8 cellular contexts compared by ENCODE assay signal in genomic region chr19:2273356-2274184, GRCh38. TPM values are rescaled to one million over a fixed set of nuclear protein-coding genes. Genes with fewer than 3 reads are reported as not detected.
DNase-seq lines count a peak whose midpoint lies in the region; ATAC-seq and TF ChIP-seq lines count a peak whose summit lies in the region.

No MANE protein-coding gene starts in this region.

- H3K36me3 ChIP-seq in HEK293 (ENCODE audit: control insufficient read depth in 2 of 2, insufficient read depth in 1 of 2, low read length in 2 of 2) = peaks cover 6 to 32% of the 10 kb centered on the region in 2 experiments; a peak in 2 of 3 replicates
- peaks cover 7 to 17% of the 10 kb centered on the region in 2 donors for H3K36me3 ChIP-seq in duodenal mucosa (ENCODE audit: control insufficient read depth in 1 of 2, insufficient read depth in 2 of 2, low read length in 2 of 2)
- peaks cover 4 to 31% of the 10 kb centered on the region in 2 donors for H3K36me3 ChIP-seq in lung (ENCODE audit: control insufficient read depth in 2 of 2, insufficient read depth in 2 of 2, low read length in 2 of 2)

- 14 to 15% methylated on average over 45 of the region's 45 CpGs for WGBS in lung, 2 donors

- peak overlapping the region; percentile 6; the same call in 1 of the 2 replicates for H3K4me3 ChIP-seq in HEK293 (ENCODE audit: low read depth, low read length)
- H3K4me3 ChIP-seq in duodenal mucosa (ENCODE audit: low read depth in 1 of 2, low read length in 2 of 2) = peak overlapping the region; percentile 43 to 55
- no peak overlapping the region for H3K4me3 ChIP-seq in lung

- DNase-seq in COR-L47 (lab: John Stamatoyannopoulos, UW) (peak; percentile 46), NCI-H510A (lab: John Stamatoyannopoulos, UW) (peak; percentile 37), lung (ENCODE audit: low spot score) (peak; percentile 76)
- peak; percentile 67 for DNase-seq in activated CD4-positive, alpha-beta T cell treated with anti-CD3 and anti-CD28 coated beads, Interleukin-2, amount 50 U/mL, for 1 hour
- DNase-seq in stimulated activated CD8-positive, alpha-beta memory T cell treated with anti-CD3 and anti-CD28 coated beads, Interleukin-12 subunit alpha, Interleukin-12 subunit beta, amount 100 ng/mL, for 24 hours (ENCODE audit: extremely low read depth) = peak; percentile 45

- CTCF ChIA-PET in HEK293 (lab: Yijun Ruan, JAX) = interaction anchor here (0.5 to 4.3 kb wide), 20 partner anchors 11 to 383 kb away, joined by 3 to 25 read pairs (median 5); partner anchors contain the start of gene LMNB2

- H3K4me1 ChIP-seq in HEK293 (ENCODE audit: control insufficient read depth, insufficient read depth, low read length) = 0 out of 2 replicates have a peak, but pooled peaks cover 4% of the 10 kb centered on the region
- H3K4me1 ChIP-seq in duodenal mucosa (ENCODE audit: control insufficient read depth in 1 of 2, insufficient read depth in 2 of 2, low read length in 2 of 2) = peaks cover 34 to 41% of the 10 kb centered on the region in 2 donors
- peaks cover 3 to 21% of the 10 kb centered on the region in 2 donors for H3K4me1 ChIP-seq in lung (ENCODE audit: control insufficient read depth in 2 of 2, insufficient read depth in 2 of 2, low read length in 2 of 2)

- H3K9ac ChIP-seq in duodenal mucosa (ENCODE audit: low read depth in 1 of 2, low read length in 2 of 2) = peak overlapping the region; percentile 6 to 54

- no peaks in the 10 kb centered on the region for H3K9me3 ChIP-seq in HEK293 (ENCODE audit: control insufficient read depth, insufficient read depth, low read depth, low read length)
- no peaks in the 10 kb centered on the region for H3K9me3 ChIP-seq in duodenal mucosa (ENCODE audit: control insufficient read depth in 1 of 2, low read length in 2 of 2)
- no peaks in the 10 kb centered on the region for H3K9me3 ChIP-seq in lung (ENCODE audit: control insufficient read depth in 2 of 2, insufficient read depth in 1 of 2, low read length in 1 of 2)

- peak; percentile 99 for TF ChIP-seq CTCF in HEK293 (tag by site-specific recombination; IDR thresholded peaks at IDR 0.05)
- peak; percentile 81 for TF ChIP-seq CTCF in lung (IDR thresholded peaks at IDR 0.05; ENCODE audit: control extremely low read depth, extremely low read depth)

- no peaks in the 10 kb centered on the region for H3K27me3 ChIP-seq in duodenal mucosa (ENCODE audit: control insufficient read depth in 1 of 2, insufficient read depth in 2 of 2, low read length in 2 of 2)
- H3K27me3 ChIP-seq in lung (ENCODE audit: control insufficient read depth, insufficient read depth) = no peaks in the 10 kb centered on the region

- POLR2A ChIA-PET in HEK293 (lab: Yijun Ruan, JAX) = interaction anchor here (1.4 kb wide), 1 partner anchor 38 kb away, joined by 4 read pairs; the partner anchor contains the start of gene PLEKHJ1

- peak overlapping the region; percentile 98 for H3K27ac ChIP-seq in HEK293 (ENCODE audit: extremely low read depth, low read depth, low read length)
- peak overlapping the region; percentile 73 for H3K27ac ChIP-seq in duodenal mucosa (ENCODE audit: low read depth, low read length)
- H3K27ac ChIP-seq in lung (ENCODE audit: low read depth in 1 of 2, low read length in 1 of 2) = peak overlapping the region; percentile 76 to 92

- ATAC-seq in lung (ENCODE audit: insufficient read depth, low FRiP score) = peak; percentile 17
- ATAC-seq in GM18870 (IDR thresholded peaks at IDR 0.05; ENCODE audit: unreplicated experiment) = no peak

TF ChIP-seq in HEK293, 187 proteins besides CTCF, POLR2A, EP300 and RAD21 (continues in another document):
- TF ChIP-seq PRDM1 (tag by site-specific recombination; IDR thresholded peaks at IDR 0.05) (no peak), ZNF768 (tag by site-specific recombination; IDR thresholded peaks at IDR 0.05) (no peak), MEIS1 (CRISPR knock-in tag; IDR thresholded peaks at IDR 0.05; ENCODE audit: borderline replicate concordance) (no peak)
- TF ChIP-seq, protein P1, sequence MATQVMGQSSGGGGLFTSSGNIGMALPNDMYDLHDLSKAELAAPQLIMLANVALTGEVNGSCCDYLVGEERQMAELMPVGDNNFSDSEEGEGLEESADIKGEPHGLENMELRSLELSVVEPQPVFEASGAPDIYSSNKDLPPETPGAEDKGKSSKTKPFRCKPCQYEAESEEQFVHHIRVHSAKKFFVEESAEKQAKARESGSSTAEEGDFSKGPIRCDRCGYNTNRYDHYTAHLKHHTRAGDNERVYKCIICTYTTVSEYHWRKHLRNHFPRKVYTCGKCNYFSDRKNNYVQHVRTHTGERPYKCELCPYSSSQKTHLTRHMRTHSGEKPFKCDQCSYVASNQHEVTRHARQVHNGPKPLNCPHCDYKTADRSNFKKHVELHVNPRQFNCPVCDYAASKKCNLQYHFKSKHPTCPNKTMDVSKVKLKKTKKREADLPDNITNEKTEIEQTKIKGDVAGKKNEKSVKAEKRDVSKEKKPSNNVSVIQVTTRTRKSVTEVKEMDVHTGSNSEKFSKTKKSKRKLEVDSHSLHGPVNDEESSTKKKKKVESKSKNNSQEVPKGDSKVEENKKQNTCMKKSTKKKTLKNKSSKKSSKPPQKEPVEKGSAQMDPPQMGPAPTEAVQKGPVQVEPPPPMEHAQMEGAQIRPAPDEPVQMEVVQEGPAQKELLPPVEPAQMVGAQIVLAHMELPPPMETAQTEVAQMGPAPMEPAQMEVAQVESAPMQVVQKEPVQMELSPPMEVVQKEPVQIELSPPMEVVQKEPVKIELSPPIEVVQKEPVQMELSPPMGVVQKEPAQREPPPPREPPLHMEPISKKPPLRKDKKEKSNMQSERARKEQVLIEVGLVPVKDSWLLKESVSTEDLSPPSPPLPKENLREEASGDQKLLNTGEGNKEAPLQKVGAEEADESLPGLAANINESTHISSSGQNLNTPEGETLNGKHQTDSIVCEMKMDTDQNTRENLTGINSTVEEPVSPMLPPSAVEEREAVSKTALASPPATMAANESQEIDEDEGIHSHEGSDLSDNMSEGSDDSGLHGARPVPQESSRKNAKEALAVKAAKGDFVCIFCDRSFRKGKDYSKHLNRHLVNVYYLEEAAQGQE (tag by site-specific recombination; IDR thresholded peaks at IDR 0.05) = 0 out of 2 replicates have a peak, but pooled peaks have one; percentile 14
- TF ChIP-seq, protein P2, sequence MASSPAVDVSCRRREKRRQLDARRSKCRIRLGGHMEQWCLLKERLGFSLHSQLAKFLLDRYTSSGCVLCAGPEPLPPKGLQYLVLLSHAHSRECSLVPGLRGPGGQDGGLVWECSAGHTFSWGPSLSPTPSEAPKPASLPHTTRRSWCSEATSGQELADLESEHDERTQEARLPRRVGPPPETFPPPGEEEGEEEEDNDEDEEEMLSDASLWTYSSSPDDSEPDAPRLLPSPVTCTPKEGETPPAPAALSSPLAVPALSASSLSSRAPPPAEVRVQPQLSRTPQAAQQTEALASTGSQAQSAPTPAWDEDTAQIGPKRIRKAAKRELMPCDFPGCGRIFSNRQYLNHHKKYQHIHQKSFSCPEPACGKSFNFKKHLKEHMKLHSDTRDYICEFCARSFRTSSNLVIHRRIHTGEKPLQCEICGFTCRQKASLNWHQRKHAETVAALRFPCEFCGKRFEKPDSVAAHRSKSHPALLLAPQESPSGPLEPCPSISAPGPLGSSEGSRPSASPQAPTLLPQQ (tag by site-specific recombination; IDR thresholded peaks at IDR 0.05) = peak; percentile 77
- TF ChIP-seq, protein P3, sequence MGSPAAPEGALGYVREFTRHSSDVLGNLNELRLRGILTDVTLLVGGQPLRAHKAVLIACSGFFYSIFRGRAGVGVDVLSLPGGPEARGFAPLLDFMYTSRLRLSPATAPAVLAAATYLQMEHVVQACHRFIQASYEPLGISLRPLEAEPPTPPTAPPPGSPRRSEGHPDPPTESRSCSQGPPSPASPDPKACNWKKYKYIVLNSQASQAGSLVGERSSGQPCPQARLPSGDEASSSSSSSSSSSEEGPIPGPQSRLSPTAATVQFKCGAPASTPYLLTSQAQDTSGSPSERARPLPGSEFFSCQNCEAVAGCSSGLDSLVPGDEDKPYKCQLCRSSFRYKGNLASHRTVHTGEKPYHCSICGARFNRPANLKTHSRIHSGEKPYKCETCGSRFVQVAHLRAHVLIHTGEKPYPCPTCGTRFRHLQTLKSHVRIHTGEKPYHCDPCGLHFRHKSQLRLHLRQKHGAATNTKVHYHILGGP (tag by site-specific recombination; IDR thresholded peaks at IDR 0.05) = no peak
- TF ChIP-seq, protein P4, sequence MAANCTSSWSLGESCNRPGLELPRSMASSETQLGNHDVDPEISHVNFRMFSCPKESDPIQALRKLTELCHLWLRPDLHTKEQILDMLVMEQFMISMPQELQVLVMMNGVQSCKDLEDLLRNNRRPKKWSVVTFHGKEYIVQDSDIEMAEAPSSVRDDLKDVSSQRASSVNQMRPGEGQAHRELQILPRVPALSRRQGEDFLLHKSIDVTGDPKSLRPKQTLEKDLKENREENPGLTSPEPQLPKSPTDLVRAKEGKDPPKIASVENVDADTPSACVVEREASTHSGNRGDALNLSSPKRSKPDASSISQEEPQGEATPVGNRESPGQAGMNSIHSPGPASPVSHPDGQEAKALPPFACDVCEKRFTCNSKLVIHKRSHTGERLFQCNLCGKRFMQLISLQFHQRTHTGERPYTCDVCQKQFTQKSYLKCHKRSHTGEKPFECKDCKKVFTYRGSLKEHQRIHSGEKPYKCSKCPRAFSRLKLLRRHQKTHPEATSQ (tag by site-specific recombination; IDR thresholded peaks at IDR 0.05) = peak; percentile 83; the same call in 1 of the 2 replicates

RNA-seq across cellular contexts. Expression of gene PEAK3, which starts 8.4 kb away (rescaled TPM):
- total RNA-seq in lung = 1 to 10 TPM in 1 of 2 donors, under 1 TPM in 1; 0.31 to 6.7 TPM
- 1 to 10 TPM in 1 of 2 donors, under 1 TPM in 1; 0.81 to 7.4 TPM for polyA plus RNA-seq in lung

RNA-seq across cellular contexts. Expression of gene JSRP1, which starts 17.4 kb away (rescaled TPM):
- 1 to 10 TPM in 1 of 2 donors, under 1 TPM in 1; 0.61 to 2.3 TPM for total RNA-seq in lung
- polyA plus RNA-seq in lung = 1 to 10 TPM in 1 of 2 donors, under 1 TPM in 1; 0.69 to 1.1 TPM

RNA-seq across cellular contexts. Expression of gene AMH, which starts 24.4 kb away (rescaled TPM):
- 1 to 10 TPM; 2.1 to 3.5 TPM for total RNA-seq in lung
- 1 to 10 TPM in 1 of 2 donors, under 1 TPM in 1; 0.73 to 1.4 TPM for polyA plus RNA-seq in lung

RNA-seq across cellular contexts. Expression of gene LINGO3, which starts 34.4 kb away (rescaled TPM):
- under 1 TPM in 1 of 2 donors, not detected in 1; 0.21 TPM for total RNA-seq in lung
- 1 to 10 TPM in 1 of 2 donors, under 1 TPM in 1; 0.10 to 1.0 TPM for polyA plus RNA-seq in lung

RNA-seq across cellular contexts. Expression of gene SF3A2, which starts 36.9 kb away (rescaled TPM):
- total RNA-seq in lung = 100 to 1,000 TPM in 1 of 2 donors, 10 to 100 TPM in 1; 67.5 to 113 TPM
- polyA plus RNA-seq in lung = 10 to 100 TPM; 37.2 to 58.5 TPM
